Comparison of ENCODE assay signal across 1 cellular context in the genomic region with DNA sequence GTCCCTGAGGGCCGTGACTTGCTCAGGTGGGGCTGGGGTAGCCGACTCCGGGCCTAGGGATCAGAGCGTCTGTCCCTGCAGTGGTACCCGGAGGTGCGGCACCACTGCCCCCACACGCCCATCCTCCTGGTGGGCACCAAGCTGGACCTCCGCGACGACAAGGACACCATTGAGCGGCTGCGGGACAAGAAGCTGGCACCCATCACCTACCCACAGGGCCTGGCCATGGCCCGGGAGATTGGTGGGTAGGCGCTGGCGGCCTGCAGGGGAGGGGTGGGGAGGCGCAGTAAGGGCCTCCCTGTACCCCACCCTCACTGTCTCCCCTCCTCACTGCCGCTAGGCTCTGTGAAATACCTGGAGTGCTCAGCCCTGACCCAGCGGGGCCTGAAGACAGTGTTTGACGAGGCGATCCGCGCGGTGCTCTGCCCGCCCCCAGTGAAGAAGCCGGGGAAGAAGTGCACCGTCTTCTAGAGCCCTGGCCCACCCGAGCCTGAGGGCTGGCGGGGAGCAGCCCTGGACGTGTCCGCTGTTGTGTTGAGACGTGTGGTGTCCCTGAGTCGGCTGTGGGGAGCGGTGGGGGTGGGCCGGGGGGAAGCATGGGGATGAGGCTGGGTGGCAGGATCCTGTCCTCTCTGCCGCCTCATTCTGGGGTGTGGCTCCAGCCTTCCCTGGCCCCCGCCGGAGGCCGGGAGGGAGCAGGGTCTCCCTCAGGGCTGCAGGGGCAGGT.
TF ChIP-seq lines count a peak whose summit lies in the region.

No MANE protein-coding gene starts in this region.

TF ChIP-seq in HepG2, 621 proteins besides CTCF, POLR2A, EP300 and RAD21 (continues in another document):
- TF ChIP-seq, protein P1, sequence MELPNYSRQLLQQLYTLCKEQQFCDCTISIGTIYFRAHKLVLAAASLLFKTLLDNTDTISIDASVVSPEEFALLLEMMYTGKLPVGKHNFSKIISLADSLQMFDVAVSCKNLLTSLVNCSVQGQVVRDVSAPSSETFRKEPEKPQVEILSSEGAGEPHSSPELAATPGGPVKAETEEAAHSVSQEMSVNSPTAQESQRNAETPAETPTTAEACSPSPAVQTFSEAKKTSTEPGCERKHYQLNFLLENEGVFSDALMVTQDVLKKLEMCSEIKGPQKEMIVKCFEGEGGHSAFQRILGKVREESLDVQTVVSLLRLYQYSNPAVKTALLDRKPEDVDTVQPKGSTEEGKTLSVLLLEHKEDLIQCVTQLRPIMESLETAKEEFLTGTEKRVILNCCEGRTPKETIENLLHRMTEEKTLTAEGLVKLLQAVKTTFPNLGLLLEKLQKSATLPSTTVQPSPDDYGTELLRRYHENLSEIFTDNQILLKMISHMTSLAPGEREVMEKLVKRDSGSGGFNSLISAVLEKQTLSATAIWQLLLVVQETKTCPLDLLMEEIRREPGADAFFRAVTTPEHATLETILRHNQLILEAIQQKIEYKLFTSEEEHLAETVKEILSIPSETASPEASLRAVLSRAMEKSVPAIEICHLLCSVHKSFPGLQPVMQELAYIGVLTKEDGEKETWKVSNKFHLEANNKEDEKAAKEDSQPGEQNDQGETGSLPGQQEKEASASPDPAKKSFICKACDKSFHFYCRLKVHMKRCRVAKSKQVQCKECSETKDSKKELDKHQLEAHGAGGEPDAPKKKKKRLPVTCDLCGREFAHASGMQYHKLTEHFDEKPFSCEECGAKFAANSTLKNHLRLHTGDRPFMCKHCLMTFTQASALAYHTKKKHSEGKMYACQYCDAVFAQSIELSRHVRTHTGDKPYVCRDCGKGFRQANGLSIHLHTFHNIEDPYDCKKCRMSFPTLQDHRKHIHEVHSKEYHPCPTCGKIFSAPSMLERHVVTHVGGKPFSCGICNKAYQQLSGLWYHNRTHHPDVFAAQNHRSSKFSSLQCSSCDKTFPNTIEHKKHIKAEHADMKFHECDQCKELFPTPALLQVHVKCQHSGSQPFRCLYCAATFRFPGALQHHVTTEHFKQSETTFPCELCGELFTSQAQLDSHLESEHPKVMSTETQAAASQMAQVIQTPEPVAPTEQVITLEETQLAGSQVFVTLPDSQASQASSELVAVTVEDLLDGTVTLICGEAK (IDR thresholded peaks at IDR 0.05) = no peak
- TF ChIP-seq, protein P1 (CRISPR knock-in tag; IDR thresholded peaks at IDR 0.05) = no peak
- TF ChIP-seq MAZ (IDR thresholded peaks at IDR 0.05; ENCODE audit: borderline replicate concordance, low read depth, low read length) (no peak), MAZ (CRISPR knock-in tag; IDR thresholded peaks at IDR 0.05; ENCODE audit: low read depth) (no peak), FOXC1 (CRISPR knock-in tag; IDR thresholded peaks at IDR 0.05; ENCODE audit: borderline replicate concordance) (no peak), RBM22 (optimal IDR thresholded peaks at IDR 0.05; ENCODE audit: low read length) (peak; percentile 66), ZBTB8A (CRISPR knock-in tag; IDR thresholded peaks at IDR 0.05; ENCODE audit: borderline replicate concordance, low read depth) (no peak), ZNF274 (CRISPR knock-in tag; IDR thresholded peaks at IDR 0.05) (no peak), ZFY (CRISPR knock-in tag; IDR thresholded peaks at IDR 0.05) (no peak), PHB2 (IDR thresholded peaks at IDR 0.05; ENCODE audit: partially characterized antibody) (no peak), SMAD1 (CRISPR knock-in tag; IDR thresholded peaks at IDR 0.05; ENCODE audit: borderline replicate concordance, low read depth) (no peak), PAX8 (CRISPR knock-in tag; IDR thresholded peaks at IDR 0.05; ENCODE audit: borderline replicate concordance) (no peak), KLF11 (CRISPR knock-in tag; IDR thresholded peaks at IDR 0.05) (no peak), NCOA1 (CRISPR knock-in tag; IDR thresholded peaks at IDR 0.05) (no peak), ARNT (IDR thresholded peaks at IDR 0.05) (no peak), GFI1 (CRISPR knock-in tag; IDR thresholded peaks at IDR 0.05; ENCODE audit: borderline replicate concordance) (no peak), SP140L (CRISPR knock-in tag; IDR thresholded peaks at IDR 0.05; ENCODE audit: borderline replicate concordance) (no peak), NCOR1 (IDR thresholded peaks at IDR 0.05; ENCODE audit: borderline replicate concordance, low read length) (no peak), ZNF761 (CRISPR knock-in tag; conservative IDR thresholded peaks at IDR 0.05) (no peak), XRCC5 (optimal IDR thresholded peaks at IDR 0.05; ENCODE audit: low read length) (no peak), ZNF607 (CRISPR knock-in tag; IDR thresholded peaks at IDR 0.05; ENCODE audit: borderline replicate concordance) (no peak), GATA4 (IDR thresholded peaks at IDR 0.05; ENCODE audit: borderline replicate concordance, low read depth) (no peak), ATF7-NPFF (CRISPR knock-in tag; IDR thresholded peaks at IDR 0.05; ENCODE audit: low read depth) (0 out of 2 replicates have a peak, but pooled peaks have one; percentile 37)
- TF ChIP-seq, protein P2, sequence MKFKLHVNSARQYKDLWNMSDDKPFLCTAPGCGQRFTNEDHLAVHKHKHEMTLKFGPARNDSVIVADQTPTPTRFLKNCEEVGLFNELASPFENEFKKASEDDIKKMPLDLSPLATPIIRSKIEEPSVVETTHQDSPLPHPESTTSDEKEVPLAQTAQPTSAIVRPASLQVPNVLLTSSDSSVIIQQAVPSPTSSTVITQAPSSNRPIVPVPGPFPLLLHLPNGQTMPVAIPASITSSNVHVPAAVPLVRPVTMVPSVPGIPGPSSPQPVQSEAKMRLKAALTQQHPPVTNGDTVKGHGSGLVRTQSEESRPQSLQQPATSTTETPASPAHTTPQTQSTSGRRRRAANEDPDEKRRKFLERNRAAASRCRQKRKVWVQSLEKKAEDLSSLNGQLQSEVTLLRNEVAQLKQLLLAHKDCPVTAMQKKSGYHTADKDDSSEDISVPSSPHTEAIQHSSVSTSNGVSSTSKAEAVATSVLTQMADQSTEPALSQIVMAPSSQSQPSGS (CRISPR knock-in tag; IDR thresholded peaks at IDR 0.05) = no peak
- TF ChIP-seq, protein P3, sequence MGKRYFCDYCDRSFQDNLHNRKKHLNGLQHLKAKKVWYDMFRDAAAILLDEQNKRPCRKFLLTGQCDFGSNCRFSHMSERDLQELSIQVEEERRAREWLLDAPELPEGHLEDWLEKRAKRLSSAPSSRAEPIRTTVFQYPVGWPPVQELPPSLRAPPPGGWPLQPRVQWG (CRISPR knock-in tag; IDR thresholded peaks at IDR 0.05; ENCODE audit: borderline replicate concordance, low read depth) = no peak
- TF ChIP-seq, protein P4, sequence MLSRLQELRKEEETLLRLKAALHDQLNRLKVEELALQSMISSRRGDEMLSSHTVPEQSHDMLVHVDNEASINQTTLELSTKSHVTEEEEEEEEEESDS (CRISPR knock-in tag; IDR thresholded peaks at IDR 0.05; ENCODE audit: borderline replicate concordance) = no peak
- TF ChIP-seq, protein P5, sequence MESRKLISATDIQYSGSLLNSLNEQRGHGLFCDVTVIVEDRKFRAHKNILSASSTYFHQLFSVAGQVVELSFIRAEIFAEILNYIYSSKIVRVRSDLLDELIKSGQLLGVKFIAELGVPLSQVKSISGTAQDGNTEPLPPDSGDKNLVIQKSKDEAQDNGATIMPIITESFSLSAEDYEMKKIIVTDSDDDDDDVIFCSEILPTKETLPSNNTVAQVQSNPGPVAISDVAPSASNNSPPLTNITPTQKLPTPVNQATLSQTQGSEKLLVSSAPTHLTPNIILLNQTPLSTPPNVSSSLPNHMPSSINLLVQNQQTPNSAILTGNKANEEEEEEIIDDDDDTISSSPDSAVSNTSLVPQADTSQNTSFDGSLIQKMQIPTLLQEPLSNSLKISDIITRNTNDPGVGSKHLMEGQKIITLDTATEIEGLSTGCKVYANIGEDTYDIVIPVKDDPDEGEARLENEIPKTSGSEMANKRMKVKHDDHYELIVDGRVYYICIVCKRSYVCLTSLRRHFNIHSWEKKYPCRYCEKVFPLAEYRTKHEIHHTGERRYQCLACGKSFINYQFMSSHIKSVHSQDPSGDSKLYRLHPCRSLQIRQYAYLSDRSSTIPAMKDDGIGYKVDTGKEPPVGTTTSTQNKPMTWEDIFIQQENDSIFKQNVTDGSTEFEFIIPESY (CRISPR knock-in tag; IDR thresholded peaks at IDR 0.05) = peak; percentile 34; the same call in 1 of the 2 replicates
- TF ChIP-seq, protein P6, sequence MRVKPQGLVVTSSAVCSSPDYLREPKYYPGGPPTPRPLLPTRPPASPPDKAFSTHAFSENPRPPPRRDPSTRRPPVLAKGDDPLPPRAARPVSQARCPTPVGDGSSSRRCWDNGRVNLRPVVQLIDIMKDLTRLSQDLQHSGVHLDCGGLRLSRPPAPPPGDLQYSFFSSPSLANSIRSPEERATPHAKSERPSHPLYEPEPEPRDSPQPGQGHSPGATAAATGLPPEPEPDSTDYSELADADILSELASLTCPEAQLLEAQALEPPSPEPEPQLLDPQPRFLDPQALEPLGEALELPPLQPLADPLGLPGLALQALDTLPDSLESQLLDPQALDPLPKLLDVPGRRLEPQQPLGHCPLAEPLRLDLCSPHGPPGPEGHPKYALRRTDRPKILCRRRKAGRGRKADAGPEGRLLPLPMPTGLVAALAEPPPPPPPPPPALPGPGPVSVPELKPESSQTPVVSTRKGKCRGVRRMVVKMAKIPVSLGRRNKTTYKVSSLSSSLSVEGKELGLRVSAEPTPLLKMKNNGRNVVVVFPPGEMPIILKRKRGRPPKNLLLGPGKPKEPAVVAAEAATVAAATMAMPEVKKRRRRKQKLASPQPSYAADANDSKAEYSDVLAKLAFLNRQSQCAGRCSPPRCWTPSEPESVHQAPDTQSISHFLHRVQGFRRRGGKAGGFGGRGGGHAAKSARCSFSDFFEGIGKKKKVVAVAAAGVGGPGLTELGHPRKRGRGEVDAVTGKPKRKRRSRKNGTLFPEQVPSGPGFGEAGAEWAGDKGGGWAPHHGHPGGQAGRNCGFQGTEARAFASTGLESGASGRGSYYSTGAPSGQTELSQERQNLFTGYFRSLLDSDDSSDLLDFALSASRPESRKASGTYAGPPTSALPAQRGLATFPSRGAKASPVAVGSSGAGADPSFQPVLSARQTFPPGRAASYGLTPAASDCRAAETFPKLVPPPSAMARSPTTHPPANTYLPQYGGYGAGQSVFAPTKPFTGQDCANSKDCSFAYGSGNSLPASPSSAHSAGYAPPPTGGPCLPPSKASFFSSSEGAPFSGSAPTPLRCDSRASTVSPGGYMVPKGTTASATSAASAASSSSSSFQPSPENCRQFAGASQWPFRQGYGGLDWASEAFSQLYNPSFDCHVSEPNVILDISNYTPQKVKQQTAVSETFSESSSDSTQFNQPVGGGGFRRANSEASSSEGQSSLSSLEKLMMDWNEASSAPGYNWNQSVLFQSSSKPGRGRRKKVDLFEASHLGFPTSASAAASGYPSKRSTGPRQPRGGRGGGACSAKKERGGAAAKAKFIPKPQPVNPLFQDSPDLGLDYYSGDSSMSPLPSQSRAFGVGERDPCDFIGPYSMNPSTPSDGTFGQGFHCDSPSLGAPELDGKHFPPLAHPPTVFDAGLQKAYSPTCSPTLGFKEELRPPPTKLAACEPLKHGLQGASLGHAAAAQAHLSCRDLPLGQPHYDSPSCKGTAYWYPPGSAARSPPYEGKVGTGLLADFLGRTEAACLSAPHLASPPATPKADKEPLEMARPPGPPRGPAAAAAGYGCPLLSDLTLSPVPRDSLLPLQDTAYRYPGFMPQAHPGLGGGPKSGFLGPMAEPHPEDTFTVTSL (CRISPR knock-in tag; IDR thresholded peaks at IDR 0.05; ENCODE audit: borderline replicate concordance) = no peak
- TF ChIP-seq, protein P7, sequence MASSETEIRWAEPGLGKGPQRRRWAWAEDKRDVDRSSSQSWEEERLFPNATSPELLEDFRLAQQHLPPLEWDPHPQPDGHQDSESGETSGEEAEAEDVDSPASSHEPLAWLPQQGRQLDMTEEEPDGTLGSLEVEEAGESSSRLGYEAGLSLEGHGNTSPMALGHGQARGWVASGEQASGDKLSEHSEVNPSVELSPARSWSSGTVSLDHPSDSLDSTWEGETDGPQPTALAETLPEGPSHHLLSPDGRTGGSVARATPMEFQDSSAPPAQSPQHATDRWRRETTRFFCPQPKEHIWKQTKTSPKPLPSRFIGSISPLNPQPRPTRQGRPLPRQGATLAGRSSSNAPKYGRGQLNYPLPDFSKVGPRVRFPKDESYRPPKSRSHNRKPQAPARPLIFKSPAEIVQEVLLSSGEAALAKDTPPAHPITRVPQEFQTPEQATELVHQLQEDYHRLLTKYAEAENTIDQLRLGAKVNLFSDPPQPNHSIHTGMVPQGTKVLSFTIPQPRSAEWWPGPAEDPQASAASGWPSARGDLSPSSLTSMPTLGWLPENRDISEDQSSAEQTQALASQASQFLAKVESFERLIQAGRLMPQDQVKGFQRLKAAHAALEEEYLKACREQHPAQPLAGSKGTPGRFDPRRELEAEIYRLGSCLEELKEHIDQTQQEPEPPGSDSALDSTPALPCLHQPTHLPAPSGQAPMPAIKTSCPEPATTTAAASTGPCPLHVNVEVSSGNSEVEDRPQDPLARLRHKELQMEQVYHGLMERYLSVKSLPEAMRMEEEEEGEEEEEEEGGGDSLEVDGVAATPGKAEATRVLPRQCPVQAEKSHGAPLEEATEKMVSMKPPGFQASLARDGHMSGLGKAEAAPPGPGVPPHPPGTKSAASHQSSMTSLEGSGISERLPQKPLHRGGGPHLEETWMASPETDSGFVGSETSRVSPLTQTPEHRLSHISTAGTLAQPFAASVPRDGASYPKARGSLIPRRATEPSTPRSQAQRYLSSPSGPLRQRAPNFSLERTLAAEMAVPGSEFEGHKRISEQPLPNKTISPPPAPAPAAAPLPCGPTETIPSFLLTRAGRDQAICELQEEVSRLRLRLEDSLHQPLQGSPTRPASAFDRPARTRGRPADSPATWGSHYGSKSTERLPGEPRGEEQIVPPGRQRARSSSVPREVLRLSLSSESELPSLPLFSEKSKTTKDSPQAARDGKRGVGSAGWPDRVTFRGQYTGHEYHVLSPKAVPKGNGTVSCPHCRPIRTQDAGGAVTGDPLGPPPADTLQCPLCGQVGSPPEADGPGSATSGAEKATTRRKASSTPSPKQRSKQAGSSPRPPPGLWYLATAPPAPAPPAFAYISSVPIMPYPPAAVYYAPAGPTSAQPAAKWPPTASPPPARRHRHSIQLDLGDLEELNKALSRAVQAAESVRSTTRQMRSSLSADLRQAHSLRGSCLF (CRISPR knock-in tag; IDR thresholded peaks at IDR 0.05; ENCODE audit: borderline replicate concordance) = no peak
